In the genomic region with DNA sequence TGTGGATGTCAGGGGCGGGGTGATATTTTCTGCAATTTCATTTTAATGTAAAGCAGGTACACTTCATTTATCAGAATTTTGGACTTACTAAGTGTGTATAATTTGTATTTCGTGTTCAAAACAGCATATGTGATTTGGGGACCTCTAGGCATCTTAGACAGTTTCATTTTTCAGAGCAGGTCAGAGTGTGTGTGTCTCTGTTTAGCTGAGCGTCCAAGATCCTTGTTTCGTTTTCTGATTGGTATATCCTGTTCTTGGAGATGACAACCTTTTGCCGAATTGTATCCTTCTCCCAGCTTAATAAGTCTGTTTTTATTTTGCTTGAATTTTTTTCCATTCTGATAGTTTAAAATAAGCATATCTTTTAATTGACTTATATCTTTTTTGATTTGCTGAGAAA, we compare ENCODE assay signal across 1 cellular context.
TF ChIP-seq lines count a peak whose summit lies in the region.

No MANE protein-coding gene starts in this region.

TF ChIP-seq in H1, 55 proteins besides CTCF, POLR2A, EP300 and RAD21:
- TF ChIP-seq CTBP2 (IDR thresholded peaks at IDR 0.05; ENCODE audit: borderline replicate concordance, insufficient read depth, insufficient read length, low read length), result no peak
- no peak for TF ChIP-seq BACH1 (IDR thresholded peaks at IDR 0.05; ENCODE audit: low read length)
- TF ChIP-seq SUZ12 (IDR thresholded peaks at IDR 0.05; ENCODE audit: low read length), result no peak
- no peak for TF ChIP-seq CBX5 (IDR thresholded peaks at IDR 0.05; ENCODE audit: low read depth, low read length)
- TF ChIP-seq BRCA1 (IDR thresholded peaks at IDR 0.05; ENCODE audit: low read depth, low read length), result no peak
- no peak for TF ChIP-seq JUND (IDR thresholded peaks at IDR 0.05; ENCODE audit: low read length)
- TF ChIP-seq BCL11A (IDR thresholded peaks at IDR 0.05; ENCODE audit: low read depth in 2 of 2, low read length in 2 of 2), result no peak
- TF ChIP-seq MAFK (IDR thresholded peaks at IDR 0.05; ENCODE audit: low read depth, low read length), result no peak
- TF ChIP-seq GTF2F1 (IDR thresholded peaks at IDR 0.05; ENCODE audit: borderline replicate concordance, low read depth, low read length), result no peak
- no peak for TF ChIP-seq CEBPB (IDR thresholded peaks at IDR 0.05; ENCODE audit: low read depth, low read length)
- TF ChIP-seq KDM5A (IDR thresholded peaks at IDR 0.05; ENCODE audit: low read length), result no peak
- no peak for TF ChIP-seq ATF2 (IDR thresholded peaks at IDR 0.05; ENCODE audit: low read length)
- TF ChIP-seq PHF8 (conservative IDR thresholded peaks at IDR 0.05; ENCODE audit: low read depth, low read length), result no peak
